In the genomic region with DNA sequence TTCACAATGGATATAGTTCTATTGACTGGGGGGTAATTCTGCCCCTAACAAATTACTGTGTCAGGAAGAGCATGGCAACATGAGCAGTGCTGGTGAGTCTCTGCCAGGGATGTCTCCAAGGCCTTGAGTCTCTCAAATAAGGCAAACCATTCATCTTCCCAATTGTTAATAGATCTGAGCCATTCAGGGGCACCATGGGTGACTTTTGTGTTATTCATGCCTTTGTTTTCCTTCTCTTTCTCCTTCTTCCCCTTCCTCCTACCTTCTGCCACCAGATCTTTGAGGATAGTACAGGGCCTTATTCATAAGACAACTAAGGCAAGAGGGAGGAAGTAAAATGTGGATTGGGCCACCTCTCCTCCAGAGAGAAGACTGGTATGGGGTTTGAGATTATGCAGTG, we compare ENCODE assay signal across 2 cellular contexts.
TF ChIP-seq lines count a peak whose summit lies in the region.

A gene (plus strand): TSS at position 60 of the 400 bp plus-strand sequence. CDS start 20 bp downstream, at position 80.

TF ChIP-seq in GM23338, 12 proteins besides CTCF, POLR2A, EP300 and RAD21:
- TF ChIP-seq, protein P1, sequence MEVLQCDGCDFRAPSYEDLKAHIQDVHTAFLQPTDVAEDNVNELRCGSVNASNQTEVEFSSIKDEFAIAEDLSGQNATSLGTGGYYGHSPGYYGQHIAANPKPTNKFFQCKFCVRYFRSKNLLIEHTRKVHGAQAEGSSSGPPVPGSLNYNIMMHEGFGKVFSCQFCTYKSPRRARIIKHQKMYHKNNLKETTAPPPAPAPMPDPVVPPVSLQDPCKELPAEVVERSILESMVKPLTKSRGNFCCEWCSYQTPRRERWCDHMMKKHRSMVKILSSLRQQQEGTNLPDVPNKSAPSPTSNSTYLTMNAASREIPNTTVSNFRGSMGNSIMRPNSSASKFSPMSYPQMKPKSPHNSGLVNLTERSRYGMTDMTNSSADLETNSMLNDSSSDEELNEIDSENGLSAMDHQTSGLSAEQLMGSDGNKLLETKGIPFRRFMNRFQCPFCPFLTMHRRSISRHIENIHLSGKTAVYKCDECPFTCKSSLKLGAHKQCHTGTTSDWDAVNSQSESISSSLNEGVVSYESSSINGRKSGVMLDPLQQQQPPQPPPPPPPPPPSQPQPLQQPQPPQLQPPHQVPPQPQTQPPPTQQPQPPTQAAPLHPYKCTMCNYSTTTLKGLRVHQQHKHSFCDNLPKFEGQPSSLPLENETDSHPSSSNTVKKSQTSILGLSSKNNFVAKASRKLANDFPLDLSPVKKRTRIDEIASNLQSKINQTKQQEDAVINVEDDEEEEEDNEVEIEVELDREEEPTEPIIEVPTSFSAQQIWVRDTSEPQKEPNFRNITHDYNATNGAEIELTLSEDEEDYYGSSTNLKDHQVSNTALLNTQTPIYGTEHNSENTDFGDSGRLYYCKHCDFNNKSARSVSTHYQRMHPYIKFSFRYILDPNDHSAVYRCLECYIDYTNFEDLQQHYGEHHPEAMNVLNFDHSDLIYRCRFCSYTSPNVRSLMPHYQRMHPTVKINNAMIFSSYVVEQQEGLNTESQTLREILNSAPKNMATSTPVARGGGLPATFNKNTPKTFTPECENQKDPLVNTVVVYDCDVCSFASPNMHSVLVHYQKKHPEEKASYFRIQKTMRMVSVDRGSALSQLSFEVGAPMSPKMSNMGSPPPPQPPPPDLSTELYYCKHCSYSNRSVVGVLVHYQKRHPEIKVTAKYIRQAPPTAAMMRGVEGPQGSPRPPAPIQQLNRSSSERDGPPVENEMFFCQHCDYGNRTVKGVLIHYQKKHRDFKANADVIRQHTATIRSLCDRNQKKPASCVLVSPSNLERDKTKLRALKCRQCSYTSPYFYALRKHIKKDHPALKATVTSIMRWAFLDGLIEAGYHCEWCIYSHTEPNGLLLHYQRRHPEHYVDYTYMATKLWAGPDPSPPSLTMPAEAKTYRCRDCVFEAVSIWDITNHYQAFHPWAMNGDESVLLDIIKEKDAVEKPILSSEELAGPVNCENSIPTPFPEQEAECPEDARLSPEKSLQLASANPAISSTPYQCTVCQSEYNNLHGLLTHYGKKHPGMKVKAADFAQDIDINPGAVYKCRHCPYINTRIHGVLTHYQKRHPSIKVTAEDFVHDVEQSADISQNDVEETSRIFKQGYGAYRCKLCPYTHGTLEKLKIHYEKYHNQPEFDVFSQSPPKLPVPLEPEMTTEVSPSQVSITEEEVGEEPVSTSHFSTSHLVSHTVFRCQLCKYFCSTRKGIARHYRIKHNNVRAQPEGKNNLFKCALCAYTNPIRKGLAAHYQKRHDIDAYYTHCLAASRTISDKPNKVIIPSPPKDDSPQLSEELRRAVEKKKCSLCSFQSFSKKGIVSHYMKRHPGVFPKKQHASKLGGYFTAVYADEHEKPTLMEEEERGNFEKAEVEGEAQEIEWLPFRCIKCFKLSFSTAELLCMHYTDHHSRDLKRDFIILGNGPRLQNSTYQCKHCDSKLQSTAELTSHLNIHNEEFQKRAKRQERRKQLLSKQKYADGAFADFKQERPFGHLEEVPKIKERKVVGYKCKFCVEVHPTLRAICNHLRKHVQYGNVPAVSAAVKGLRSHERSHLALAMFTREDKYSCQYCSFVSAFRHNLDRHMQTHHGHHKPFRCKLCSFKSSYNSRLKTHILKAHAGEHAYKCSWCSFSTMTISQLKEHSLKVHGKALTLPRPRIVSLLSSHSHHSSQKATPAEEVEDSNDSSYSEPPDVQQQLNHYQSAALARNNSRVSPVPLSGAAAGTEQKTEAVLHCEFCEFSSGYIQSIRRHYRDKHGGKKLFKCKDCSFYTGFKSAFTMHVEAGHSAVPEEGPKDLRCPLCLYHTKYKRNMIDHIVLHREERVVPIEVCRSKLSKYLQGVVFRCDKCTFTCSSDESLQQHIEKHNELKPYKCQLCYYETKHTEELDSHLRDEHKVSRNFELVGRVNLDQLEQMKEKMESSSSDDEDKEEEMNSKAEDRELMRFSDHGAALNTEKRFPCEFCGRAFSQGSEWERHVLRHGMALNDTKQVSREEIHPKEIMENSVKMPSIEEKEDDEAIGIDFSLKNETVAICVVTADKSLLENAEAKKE (CRISPR knock-in tag; IDR thresholded peaks at IDR 0.05): peak; percentile 63
- TF ChIP-seq STAT1 (IDR thresholded peaks at IDR 0.05; ENCODE audit: unreplicated experiment): no peak

TF ChIP-seq in H1, 55 proteins besides CTCF, POLR2A, EP300 and RAD21:
- TF ChIP-seq KDM4A (IDR thresholded peaks at IDR 0.05; ENCODE audit: low read depth, low read length, severe bottlenecking) (no peak), NANOG (IDR thresholded peaks at IDR 0.05; ENCODE audit: insufficient read depth, low read depth, low read length, poor library complexity, severe bottlenecking) (peak; percentile 60)
